In the genomic region with DNA sequence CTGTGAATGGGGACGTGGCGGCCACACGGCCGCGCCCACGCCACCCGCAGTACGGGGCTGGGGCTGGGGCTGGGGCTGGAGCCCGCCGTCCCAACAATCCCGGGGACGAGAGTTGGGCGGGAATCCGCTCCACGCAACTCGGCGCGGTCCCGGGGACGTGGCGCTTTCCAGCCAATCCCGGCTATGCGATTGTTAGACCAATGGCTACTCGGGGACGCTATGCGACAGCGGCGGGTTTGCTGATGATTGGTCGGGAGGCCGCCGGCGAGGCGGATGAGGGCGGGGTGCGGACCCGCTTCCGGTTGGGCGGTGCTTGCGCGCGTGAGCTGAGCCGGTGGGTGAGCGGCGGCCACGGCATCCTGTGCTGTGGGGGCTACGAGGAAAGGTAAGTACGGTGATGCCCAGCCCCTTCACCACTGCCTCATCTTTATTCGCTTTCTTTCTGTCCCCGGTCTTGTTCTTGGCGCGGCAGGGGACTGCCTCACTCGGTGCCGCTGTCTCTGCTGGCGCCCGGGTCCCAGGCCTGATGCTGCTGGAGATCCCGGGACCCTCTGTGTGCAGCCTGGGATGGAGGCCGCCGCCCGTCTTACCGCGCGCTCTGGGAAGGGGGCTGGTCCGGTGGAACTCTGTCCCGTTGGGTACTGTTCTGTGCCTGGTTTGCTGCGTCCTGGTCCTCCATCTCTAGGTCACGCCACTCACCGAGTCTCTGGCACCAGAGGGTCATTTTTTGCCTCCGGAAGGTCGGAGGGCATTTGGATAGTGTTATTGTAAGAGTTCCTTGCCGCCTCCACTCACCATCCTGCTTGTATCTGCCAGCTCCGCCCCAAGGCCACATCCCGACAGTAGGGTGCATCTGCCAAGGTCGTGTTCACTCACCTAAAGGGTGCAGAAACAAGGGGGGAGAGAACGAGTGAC, we compare ENCODE assay signal across 1 cellular context.
A peak's percentile ranks its signal among the peaks of the same experiment; 100 is the strongest.
TF ChIP-seq lines count a peak whose summit lies in the region.

A gene (plus strand): TSS at position 312 of the 915 bp plus-strand sequence. CDS start 9,225 bp downstream, outside the sequence.

TF ChIP-seq in HepG2, 621 proteins besides CTCF, POLR2A, EP300 and RAD21 (continued from another document and continues in another):
- TF ChIP-seq SMAD3 (CRISPR knock-in tag; IDR thresholded peaks at IDR 0.05) (0 out of 2 replicates have a peak, but pooled peaks have one; percentile 15), ZSCAN22 (CRISPR knock-in tag; IDR thresholded peaks at IDR 0.05) (no peak), ISL2 (CRISPR knock-in tag; IDR thresholded peaks at IDR 0.05) (peak; percentile 26; the same call in 1 of the 2 replicates), ZNF12 (CRISPR knock-in tag; IDR thresholded peaks at IDR 0.05) (no peak), ZNF354B (CRISPR knock-in tag; IDR thresholded peaks at IDR 0.05) (no peak), ZNF530 (CRISPR knock-in tag; IDR thresholded peaks at IDR 0.05; ENCODE audit: low read depth) (no peak), KLF15 (CRISPR knock-in tag; IDR thresholded peaks at IDR 0.05; ENCODE audit: borderline replicate concordance) (no peak; the same call in 1 of the 2 replicates), TSC22D2 (CRISPR knock-in tag; IDR thresholded peaks at IDR 0.05; ENCODE audit: borderline replicate concordance) (no peak), ZNF382 (CRISPR knock-in tag; IDR thresholded peaks at IDR 0.05; ENCODE audit: borderline replicate concordance) (no peak), RARA (CRISPR knock-in tag; IDR thresholded peaks at IDR 0.05) (no peak), TARDBP (CRISPR knock-in tag; IDR thresholded peaks at IDR 0.05) (0 out of 2 replicates have a peak, but pooled peaks have one; percentile 38), ZNF572 (CRISPR knock-in tag; IDR thresholded peaks at IDR 0.05) (no peak), SMYD3 (CRISPR knock-in tag; IDR thresholded peaks at IDR 0.05) (no peak), ZNF850 (CRISPR knock-in tag; conservative IDR thresholded peaks at IDR 0.05) (no peak), RARG (CRISPR knock-in tag; IDR thresholded peaks at IDR 0.05; ENCODE audit: low read depth) (no peak), ZNF589 (CRISPR knock-in tag; conservative IDR thresholded peaks at IDR 0.05) (no peak), MBD4 (IDR thresholded peaks at IDR 0.05; ENCODE audit: borderline replicate concordance, low read length) (no peak), MXI1 (IDR thresholded peaks at IDR 0.05; ENCODE audit: borderline replicate concordance, low read depth, low read length) (peak; percentile 33; the same call in 1 of the 3 replicates), ZNF816 (CRISPR knock-in tag; IDR thresholded peaks at IDR 0.05; ENCODE audit: borderline replicate concordance) (no peak), HOXA3 (CRISPR knock-in tag; IDR thresholded peaks at IDR 0.05) (peak; percentile 67), ZNF292 (CRISPR knock-in tag; IDR thresholded peaks at IDR 0.05; ENCODE audit: borderline replicate concordance, low read depth) (no peak; the same call in 1 of the 2 replicates), ZNF337 (CRISPR knock-in tag; IDR thresholded peaks at IDR 0.05; ENCODE audit: borderline replicate concordance, low read depth) (no peak), ZBTB1 (CRISPR knock-in tag; IDR thresholded peaks at IDR 0.05; ENCODE audit: borderline replicate concordance) (no peak), CHD4 (IDR thresholded peaks at IDR 0.05; ENCODE audit: borderline replicate concordance, low read length) (no peak)
- TF ChIP-seq, protein P1, sequence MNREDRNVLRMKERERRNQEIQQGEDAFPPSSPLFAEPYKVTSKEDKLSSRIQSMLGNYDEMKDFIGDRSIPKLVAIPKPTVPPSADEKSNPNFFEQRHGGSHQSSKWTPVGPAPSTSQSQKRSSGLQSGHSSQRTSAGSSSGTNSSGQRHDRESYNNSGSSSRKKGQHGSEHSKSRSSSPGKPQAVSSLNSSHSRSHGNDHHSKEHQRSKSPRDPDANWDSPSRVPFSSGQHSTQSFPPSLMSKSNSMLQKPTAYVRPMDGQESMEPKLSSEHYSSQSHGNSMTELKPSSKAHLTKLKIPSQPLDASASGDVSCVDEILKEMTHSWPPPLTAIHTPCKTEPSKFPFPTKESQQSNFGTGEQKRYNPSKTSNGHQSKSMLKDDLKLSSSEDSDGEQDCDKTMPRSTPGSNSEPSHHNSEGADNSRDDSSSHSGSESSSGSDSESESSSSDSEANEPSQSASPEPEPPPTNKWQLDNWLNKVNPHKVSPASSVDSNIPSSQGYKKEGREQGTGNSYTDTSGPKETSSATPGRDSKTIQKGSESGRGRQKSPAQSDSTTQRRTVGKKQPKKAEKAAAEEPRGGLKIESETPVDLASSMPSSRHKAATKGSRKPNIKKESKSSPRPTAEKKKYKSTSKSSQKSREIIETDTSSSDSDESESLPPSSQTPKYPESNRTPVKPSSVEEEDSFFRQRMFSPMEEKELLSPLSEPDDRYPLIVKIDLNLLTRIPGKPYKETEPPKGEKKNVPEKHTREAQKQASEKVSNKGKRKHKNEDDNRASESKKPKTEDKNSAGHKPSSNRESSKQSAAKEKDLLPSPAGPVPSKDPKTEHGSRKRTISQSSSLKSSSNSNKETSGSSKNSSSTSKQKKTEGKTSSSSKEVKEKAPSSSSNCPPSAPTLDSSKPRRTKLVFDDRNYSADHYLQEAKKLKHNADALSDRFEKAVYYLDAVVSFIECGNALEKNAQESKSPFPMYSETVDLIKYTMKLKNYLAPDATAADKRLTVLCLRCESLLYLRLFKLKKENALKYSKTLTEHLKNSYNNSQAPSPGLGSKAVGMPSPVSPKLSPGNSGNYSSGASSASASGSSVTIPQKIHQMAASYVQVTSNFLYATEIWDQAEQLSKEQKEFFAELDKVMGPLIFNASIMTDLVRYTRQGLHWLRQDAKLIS (CRISPR knock-in tag; IDR thresholded peaks at IDR 0.05): no peak
- TF ChIP-seq, protein P2, sequence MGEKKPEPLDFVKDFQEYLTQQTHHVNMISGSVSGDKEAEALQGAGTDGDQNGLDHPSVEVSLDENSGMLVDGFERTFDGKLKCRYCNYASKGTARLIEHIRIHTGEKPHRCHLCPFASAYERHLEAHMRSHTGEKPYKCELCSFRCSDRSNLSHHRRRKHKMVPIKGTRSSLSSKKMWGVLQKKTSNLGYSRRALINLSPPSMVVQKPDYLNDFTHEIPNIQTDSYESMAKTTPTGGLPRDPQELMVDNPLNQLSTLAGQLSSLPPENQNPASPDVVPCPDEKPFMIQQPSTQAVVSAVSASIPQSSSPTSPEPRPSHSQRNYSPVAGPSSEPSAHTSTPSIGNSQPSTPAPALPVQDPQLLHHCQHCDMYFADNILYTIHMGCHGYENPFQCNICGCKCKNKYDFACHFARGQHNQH (CRISPR knock-in tag; IDR thresholded peaks at IDR 0.05): peak; percentile 44; the same call in 1 of the 2 replicates
- TF ChIP-seq, protein P3, sequence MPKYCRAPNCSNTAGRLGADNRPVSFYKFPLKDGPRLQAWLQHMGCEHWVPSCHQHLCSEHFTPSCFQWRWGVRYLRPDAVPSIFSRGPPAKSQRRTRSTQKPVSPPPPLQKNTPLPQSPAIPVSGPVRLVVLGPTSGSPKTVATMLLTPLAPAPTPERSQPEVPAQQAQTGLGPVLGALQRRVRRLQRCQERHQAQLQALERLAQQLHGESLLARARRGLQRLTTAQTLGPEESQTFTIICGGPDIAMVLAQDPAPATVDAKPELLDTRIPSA (CRISPR knock-in tag; IDR thresholded peaks at IDR 0.05; ENCODE audit: borderline replicate concordance): no peak
- TF ChIP-seq, protein P4, sequence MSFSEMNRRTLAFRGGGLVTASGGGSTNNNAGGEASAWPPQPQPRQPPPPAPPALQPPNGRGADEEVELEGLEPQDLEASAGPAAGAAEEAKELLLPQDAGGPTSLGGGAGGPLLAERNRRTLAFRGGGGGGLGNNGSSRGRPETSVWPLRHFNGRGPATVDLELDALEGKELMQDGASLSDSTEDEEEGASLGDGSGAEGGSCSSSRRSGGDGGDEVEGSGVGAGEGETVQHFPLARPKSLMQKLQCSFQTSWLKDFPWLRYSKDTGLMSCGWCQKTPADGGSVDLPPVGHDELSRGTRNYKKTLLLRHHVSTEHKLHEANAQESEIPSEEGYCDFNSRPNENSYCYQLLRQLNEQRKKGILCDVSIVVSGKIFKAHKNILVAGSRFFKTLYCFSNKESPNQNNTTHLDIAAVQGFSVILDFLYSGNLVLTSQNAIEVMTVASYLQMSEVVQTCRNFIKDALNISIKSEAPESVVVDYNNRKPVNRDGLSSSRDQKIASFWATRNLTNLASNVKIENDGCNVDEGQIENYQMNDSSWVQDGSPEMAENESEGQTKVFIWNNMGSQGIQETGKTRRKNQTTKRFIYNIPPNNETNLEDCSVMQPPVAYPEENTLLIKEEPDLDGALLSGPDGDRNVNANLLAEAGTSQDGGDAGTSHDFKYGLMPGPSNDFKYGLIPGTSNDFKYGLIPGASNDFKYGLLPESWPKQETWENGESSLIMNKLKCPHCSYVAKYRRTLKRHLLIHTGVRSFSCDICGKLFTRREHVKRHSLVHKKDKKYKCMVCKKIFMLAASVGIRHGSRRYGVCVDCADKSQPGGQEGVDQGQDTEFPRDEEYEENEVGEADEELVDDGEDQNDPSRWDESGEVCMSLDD (CRISPR knock-in tag; IDR thresholded peaks at IDR 0.05; ENCODE audit: borderline replicate concordance): no peak
- TF ChIP-seq, protein P5, sequence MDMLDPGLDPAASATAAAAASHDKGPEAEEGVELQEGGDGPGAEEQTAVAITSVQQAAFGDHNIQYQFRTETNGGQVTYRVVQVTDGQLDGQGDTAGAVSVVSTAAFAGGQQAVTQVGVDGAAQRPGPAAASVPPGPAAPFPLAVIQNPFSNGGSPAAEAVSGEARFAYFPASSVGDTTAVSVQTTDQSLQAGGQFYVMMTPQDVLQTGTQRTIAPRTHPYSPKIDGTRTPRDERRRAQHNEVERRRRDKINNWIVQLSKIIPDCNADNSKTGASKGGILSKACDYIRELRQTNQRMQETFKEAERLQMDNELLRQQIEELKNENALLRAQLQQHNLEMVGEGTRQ (IDR thresholded peaks at IDR 0.05; ENCODE audit: low read depth, low read length): no peak
- TF ChIP-seq, protein P5 (CRISPR knock-in tag; IDR thresholded peaks at IDR 0.05; ENCODE audit: borderline replicate concordance): no peak
- TF ChIP-seq, protein P6, sequence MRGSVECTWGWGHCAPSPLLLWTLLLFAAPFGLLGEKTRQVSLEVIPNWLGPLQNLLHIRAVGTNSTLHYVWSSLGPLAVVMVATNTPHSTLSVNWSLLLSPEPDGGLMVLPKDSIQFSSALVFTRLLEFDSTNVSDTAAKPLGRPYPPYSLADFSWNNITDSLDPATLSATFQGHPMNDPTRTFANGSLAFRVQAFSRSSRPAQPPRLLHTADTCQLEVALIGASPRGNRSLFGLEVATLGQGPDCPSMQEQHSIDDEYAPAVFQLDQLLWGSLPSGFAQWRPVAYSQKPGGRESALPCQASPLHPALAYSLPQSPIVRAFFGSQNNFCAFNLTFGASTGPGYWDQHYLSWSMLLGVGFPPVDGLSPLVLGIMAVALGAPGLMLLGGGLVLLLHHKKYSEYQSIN (CRISPR knock-in tag; IDR thresholded peaks at IDR 0.05; ENCODE audit: borderline replicate concordance): peak; percentile 58; the same call in 1 of the 2 replicates
- TF ChIP-seq, protein P7, sequence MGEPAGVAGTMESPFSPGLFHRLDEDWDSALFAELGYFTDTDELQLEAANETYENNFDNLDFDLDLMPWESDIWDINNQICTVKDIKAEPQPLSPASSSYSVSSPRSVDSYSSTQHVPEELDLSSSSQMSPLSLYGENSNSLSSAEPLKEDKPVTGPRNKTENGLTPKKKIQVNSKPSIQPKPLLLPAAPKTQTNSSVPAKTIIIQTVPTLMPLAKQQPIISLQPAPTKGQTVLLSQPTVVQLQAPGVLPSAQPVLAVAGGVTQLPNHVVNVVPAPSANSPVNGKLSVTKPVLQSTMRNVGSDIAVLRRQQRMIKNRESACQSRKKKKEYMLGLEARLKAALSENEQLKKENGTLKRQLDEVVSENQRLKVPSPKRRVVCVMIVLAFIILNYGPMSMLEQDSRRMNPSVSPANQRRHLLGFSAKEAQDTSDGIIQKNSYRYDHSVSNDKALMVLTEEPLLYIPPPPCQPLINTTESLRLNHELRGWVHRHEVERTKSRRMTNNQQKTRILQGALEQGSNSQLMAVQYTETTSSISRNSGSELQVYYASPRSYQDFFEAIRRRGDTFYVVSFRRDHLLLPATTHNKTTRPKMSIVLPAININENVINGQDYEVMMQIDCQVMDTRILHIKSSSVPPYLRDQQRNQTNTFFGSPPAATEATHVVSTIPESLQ (CRISPR knock-in tag; conservative IDR thresholded peaks at IDR 0.05): no peak; the same call in 1 of the 2 replicates
- TF ChIP-seq, protein P8, sequence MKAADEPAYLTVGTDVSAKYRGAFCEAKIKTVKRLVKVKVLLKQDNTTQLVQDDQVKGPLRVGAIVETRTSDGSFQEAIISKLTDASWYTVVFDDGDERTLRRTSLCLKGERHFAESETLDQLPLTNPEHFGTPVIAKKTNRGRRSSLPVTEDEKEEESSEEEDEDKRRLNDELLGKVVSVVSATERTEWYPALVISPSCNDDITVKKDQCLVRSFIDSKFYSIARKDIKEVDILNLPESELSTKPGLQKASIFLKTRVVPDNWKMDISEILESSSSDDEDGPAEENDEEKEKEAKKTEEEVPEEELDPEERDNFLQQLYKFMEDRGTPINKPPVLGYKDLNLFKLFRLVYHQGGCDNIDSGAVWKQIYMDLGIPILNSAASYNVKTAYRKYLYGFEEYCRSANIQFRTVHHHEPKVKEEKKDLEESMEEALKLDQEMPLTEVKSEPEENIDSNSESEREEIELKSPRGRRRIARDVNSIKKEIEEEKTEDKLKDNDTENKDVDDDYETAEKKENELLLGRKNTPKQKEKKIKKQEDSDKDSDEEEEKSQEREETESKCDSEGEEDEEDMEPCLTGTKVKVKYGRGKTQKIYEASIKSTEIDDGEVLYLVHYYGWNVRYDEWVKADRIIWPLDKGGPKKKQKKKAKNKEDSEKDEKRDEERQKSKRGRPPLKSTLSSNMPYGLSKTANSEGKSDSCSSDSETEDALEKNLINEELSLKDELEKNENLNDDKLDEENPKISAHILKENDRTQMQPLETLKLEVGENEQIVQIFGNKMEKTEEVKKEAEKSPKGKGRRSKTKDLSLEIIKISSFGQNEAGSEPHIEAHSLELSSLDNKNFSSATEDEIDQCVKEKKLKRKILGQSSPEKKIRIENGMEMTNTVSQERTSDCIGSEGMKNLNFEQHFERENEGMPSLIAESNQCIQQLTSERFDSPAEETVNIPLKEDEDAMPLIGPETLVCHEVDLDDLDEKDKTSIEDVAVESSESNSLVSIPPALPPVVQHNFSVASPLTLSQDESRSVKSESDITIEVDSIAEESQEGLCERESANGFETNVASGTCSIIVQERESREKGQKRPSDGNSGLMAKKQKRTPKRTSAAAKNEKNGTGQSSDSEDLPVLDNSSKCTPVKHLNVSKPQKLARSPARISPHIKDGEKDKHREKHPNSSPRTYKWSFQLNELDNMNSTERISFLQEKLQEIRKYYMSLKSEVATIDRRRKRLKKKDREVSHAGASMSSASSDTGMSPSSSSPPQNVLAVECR (CRISPR knock-in tag; IDR thresholded peaks at IDR 0.05; ENCODE audit: borderline replicate concordance): peak; percentile 94; the same call in 1 of the 2 replicates
